In genomic region chr20:53803492-53804155, GRCh38 we compare ENCODE assay signal across 2 cellular contexts.
A peak's percentile ranks its signal among the peaks of the same experiment; 100 is the strongest.
TF ChIP-seq lines count a peak whose summit lies in the region.

No MANE protein-coding gene starts in this region.

TF ChIP-seq in WTC11, 78 proteins besides CTCF, POLR2A, EP300 and RAD21 (continued from another document):
- TF ChIP-seq STAT6 (CRISPR knock-in tag; conservative IDR thresholded peaks at IDR 0.05; ENCODE audit: low read depth) (no peak), NR1H2 (CRISPR knock-in tag; IDR thresholded peaks at IDR 0.05) (no peak), NFE2L1 (CRISPR knock-in tag; IDR thresholded peaks at IDR 0.05) (no peak), MLX (CRISPR knock-in tag; IDR thresholded peaks at IDR 0.05) (no peak), ZBTB21 (CRISPR knock-in tag; IDR thresholded peaks at IDR 0.05; ENCODE audit: borderline replicate concordance) (no peak), NR3C1 (CRISPR knock-in tag; conservative IDR thresholded peaks at IDR 0.05; ENCODE audit: low read depth) (no peak)
- TF ChIP-seq, protein P1, sequence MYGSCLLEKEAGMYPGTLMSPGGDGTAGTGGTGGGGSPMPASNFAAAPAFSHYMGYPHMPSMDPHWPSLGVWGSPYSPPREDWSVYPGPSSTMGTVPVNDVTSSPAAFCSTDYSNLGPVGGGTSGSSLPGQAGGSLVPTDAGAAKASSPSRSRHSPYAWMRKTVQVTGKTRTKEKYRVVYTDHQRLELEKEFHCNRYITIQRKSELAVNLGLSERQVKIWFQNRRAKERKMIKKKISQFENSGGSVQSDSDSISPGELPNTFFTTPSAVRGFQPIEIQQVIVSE (CRISPR knock-in tag; IDR thresholded peaks at IDR 0.05; ENCODE audit: borderline replicate concordance) = no peak
- TF ChIP-seq, protein P2, sequence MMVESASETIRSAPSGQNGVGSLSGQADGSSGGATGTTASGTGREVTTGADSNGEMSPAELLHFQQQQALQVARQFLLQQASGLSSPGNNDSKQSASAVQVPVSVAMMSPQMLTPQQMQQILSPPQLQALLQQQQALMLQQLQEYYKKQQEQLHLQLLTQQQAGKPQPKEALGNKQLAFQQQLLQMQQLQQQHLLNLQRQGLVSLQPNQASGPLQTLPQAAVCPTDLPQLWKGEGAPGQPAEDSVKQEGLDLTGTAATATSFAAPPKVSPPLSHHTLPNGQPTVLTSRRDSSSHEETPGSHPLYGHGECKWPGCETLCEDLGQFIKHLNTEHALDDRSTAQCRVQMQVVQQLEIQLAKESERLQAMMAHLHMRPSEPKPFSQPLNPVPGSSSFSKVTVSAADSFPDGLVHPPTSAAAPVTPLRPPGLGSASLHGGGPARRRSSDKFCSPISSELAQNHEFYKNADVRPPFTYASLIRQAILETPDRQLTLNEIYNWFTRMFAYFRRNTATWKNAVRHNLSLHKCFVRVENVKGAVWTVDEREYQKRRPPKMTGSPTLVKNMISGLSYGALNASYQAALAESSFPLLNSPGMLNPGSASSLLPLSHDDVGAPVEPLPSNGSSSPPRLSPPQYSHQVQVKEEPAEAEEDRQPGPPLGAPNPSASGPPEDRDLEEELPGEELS (CRISPR knock-in tag; IDR thresholded peaks at IDR 0.05) = no peak

TF ChIP-seq in HepG2, 621 proteins besides CTCF, POLR2A, EP300 and RAD21 (continued from another document):
- TF ChIP-seq HNF4A (CRISPR knock-in tag; IDR thresholded peaks at IDR 0.05) (0 out of 2 replicates have a peak, but pooled peaks have one; percentile 15), ADNP (CRISPR knock-in tag; IDR thresholded peaks at IDR 0.05) (0 out of 2 replicates have a peak, but pooled peaks have one; percentile 37), NFE2L2 (IDR thresholded peaks at IDR 0.05; ENCODE audit: low read length) (no peak), CBX1 (IDR thresholded peaks at IDR 0.05; ENCODE audit: low read depth) (peak; percentile 41), RCOR2 (CRISPR knock-in tag; IDR thresholded peaks at IDR 0.05) (0 out of 2 replicates have a peak, but pooled peaks have one; percentile 14), HNF1A (IDR thresholded peaks at IDR 0.05; ENCODE audit: low read depth) (0 out of 2 replicates have a peak, but pooled peaks have one; percentile 25), HNF1A (CRISPR knock-in tag; IDR thresholded peaks at IDR 0.05; ENCODE audit: borderline replicate concordance) (no peak), ZNF460 (CRISPR knock-in tag; IDR thresholded peaks at IDR 0.05; ENCODE audit: borderline replicate concordance) (peak; percentile 86; the same call in 1 of the 2 replicates), PHF21A (CRISPR knock-in tag; IDR thresholded peaks at IDR 0.05) (0 out of 2 replicates have a peak, but pooled peaks have one; percentile 24), TARDBP (CRISPR knock-in tag; IDR thresholded peaks at IDR 0.05) (0 out of 2 replicates have a peak, but pooled peaks have one; percentile 18), ZNF121 (CRISPR knock-in tag; IDR thresholded peaks at IDR 0.05) (peak; percentile 95), ZMYM3 (CRISPR knock-in tag; IDR thresholded peaks at IDR 0.05) (peak; percentile 41), ZMYM2 (CRISPR knock-in tag; IDR thresholded peaks at IDR 0.05) (peak; percentile 81; the same call in 1 of the 2 replicates), SRF (IDR thresholded peaks at IDR 0.05; ENCODE audit: low read depth, low read length) (no peak)
- TF ChIP-seq, protein P3, sequence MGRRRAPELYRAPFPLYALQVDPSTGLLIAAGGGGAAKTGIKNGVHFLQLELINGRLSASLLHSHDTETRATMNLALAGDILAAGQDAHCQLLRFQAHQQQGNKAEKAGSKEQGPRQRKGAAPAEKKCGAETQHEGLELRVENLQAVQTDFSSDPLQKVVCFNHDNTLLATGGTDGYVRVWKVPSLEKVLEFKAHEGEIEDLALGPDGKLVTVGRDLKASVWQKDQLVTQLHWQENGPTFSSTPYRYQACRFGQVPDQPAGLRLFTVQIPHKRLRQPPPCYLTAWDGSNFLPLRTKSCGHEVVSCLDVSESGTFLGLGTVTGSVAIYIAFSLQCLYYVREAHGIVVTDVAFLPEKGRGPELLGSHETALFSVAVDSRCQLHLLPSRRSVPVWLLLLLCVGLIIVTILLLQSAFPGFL (CRISPR knock-in tag; IDR thresholded peaks at IDR 0.05) = no peak
